Comparison of ENCODE assay signal across 8 cellular contexts in genomic region chr15:31345606-31346366, GRCh38. TPM values are rescaled to one million over a fixed set of nuclear protein-coding genes. Genes with fewer than 3 reads are reported as not detected.
DNase-seq lines count a peak whose midpoint lies in the region; ATAC-seq and TF ChIP-seq lines count a peak whose summit lies in the region.

No MANE protein-coding gene starts in this region.

- intact Hi-C loops in psoas muscle (cut with DNase I) = loop anchor here in 1 of 2 donors (10.0 kb wide), 1 partner anchor 381 kb away; no protein-coding TSS in a partner anchor

- H3K4me1 ChIP-seq in psoas muscle = peaks cover 90% of the 10 kb centered on the region

- H3K27ac Mint-ChIP-seq in activated naive CD8-positive, alpha-beta T cell = peak overlapping the region; percentile 99

- ATAC-seq in GM18511 (IDR thresholded peaks at IDR 0.05; ENCODE audit: unreplicated experiment) = peak; percentile 48
- ATAC-seq in HG02798 (IDR thresholded peaks at IDR 0.05; ENCODE audit: poor library complexity, unreplicated experiment) = peak; percentile 32
- ATAC-seq in psoas muscle = peak in 3 of 4 donors; percentile 28 to 47 (median 28)
- no peak for ATAC-seq in GM19328 (IDR thresholded peaks at IDR 0.05; ENCODE audit: unreplicated experiment)

- H3K27me3 ChIP-seq in psoas muscle (ENCODE audit: insufficient read depth in 3 of 3, low read length in 2 of 3) = no peaks in the 10 kb centered on the region

- H3K4me1 Mint-ChIP-seq in activated naive CD8-positive, alpha-beta T cell (ENCODE audit: low read depth) = peaks cover 94% of the 10 kb centered on the region

- no peaks in the 10 kb centered on the region for H3K9me3 ChIP-seq in psoas muscle

- DNase-seq in psoas muscle (peak in 1 of 2 donors; percentile 56), NCI-H187 treated with DMSO at 0.1 percent for 48 hours (lab: John Stamatoyannopoulos, UW) (no peak), cerebellum (ENCODE audit: low spot score) (no peak)
- no peak for DNase-seq in stimulated activated CD4-positive, alpha-beta T cell treated with anti-CD3 and anti-CD28 coated beads, Interleukin-15, amount 100 ng/mL, for 24 hours

- H3K9me3 Mint-ChIP-seq in activated naive CD8-positive, alpha-beta T cell (ENCODE audit: low read depth) = no peaks in the 10 kb centered on the region

- no peaks in the 10 kb centered on the region for H3K36me3 ChIP-seq in psoas muscle (ENCODE audit: insufficient read depth in 1 of 2, low read depth in 1 of 2)

- peak overlapping the region; percentile 44 for H3K4me3 ChIP-seq in psoas muscle

- H3K27ac ChIP-seq in psoas muscle = peak overlapping the region; percentile 78

- WGBS in psoas muscle, 3 donors = 30 to 49% (median 38%) methylated on average over 18 to 19 of the region's 19 CpGs

- H3K4me3 Mint-ChIP-seq in activated naive CD8-positive, alpha-beta T cell = peak overlapping the region; percentile 93

- H3K36me3 Mint-ChIP-seq in activated naive CD8-positive, alpha-beta T cell = no peaks in the 10 kb centered on the region

- no peaks in the 10 kb centered on the region for H3K27me3 Mint-ChIP-seq in activated naive CD8-positive, alpha-beta T cell

- TF ChIP-seq CTCF in psoas muscle (IDR thresholded peaks at IDR 0.05) = no peak

RNA-seq across cellular contexts. Expression of gene KLF13, which starts 19.2 kb away (rescaled TPM):
- total RNA-seq in psoas muscle (10 to 100 TPM; 11.9 to 45.6 (median 25.2) TPM), cerebellum (28.9 TPM)
- 10 to 100 TPM; 14.5 to 29.0 (median 20.4) TPM for polyA plus RNA-seq in psoas muscle
